ENCODE assay signal across 8 cellular contexts in genomic region chr2:62195421-62196277, GRCh38. TPM values are rescaled to one million over a fixed set of nuclear protein-coding genes. Genes with fewer than 3 reads are reported as not detected.
DNase-seq lines count a peak whose midpoint lies in the region; ATAC-seq and TF ChIP-seq lines count a peak whose summit lies in the region.

Gene B3GNT2, plus strand, starts transcription at chr2:62196115. Its CDS starts 26,106 bp downstream, at chr2:62222221.

- peaks cover 40% of the 10 kb centered on the region for H3K79me2 ChIP-seq in KMS-11 (ENCODE audit: insufficient read depth, low read depth)

- H3K4me3 ChIP-seq in KMS-11 (IDR thresholded peaks at IDR 0.05; ENCODE audit: insufficient read depth, low read depth, low read length), result no peak within 1 kb of the TSS
- H3K4me3 ChIP-seq in adipocyte (ENCODE audit: low read length), result peak within 1 kb of the TSS; percentile 93
- peak within 1 kb of the TSS; percentile 60 to 87 (median 81) for H3K4me3 ChIP-seq in tibial nerve

- H2AFZ ChIP-seq in KMS-11 (ENCODE audit: low read depth), result peak within 1 kb of the TSS; percentile 92

- peak within 1 kb of the TSS; percentile 77 for H3K27ac ChIP-seq in KMS-11
- peak within 1 kb of the TSS; percentile 78 to 92 (median 91) for H3K27ac ChIP-seq in tibial nerve

- H3K36me3 ChIP-seq in KMS-11 (ENCODE audit: insufficient read depth) (no peaks in the 10 kb centered on the region), adipocyte (ENCODE audit: control insufficient read depth, insufficient read depth, low read length, severe bottlenecking) (no peaks in the 10 kb centered on the region), tibial nerve (no peaks in the 10 kb centered on the region)

- H3K4me1 ChIP-seq in KMS-11 (ENCODE audit: low read depth, poor library complexity, severe bottlenecking) (peaks cover 28% of the 10 kb centered on the region), adipocyte (ENCODE audit: control insufficient read depth, insufficient read depth, low read length) (peaks cover 33% of the 10 kb centered on the region), tibial nerve (peaks cover 0 to 37% (median 12%) of the 10 kb centered on the region in 4 donors)

- intact Hi-C loops in cardiac septum (cut with DNase I), result loop anchor here (2.0 to 5.0 kb wide), 6 partner anchors 97 to 273 kb away; no protein-coding TSS in a partner anchor

- H3K27me3 ChIP-seq in KMS-11 (ENCODE audit: insufficient read depth, low read depth), result no peaks in the 10 kb centered on the region
- no peaks in the 10 kb centered on the region for H3K27me3 ChIP-seq in adipocyte (replicated peaks; ENCODE audit: control insufficient read depth, insufficient read depth, low read length)
- no peaks in the 10 kb centered on the region for H3K27me3 ChIP-seq in tibial nerve

- TF ChIP-seq CTCF in KMS-11 (conservative IDR thresholded peaks at IDR 0.05; ENCODE audit: low read depth, low read length), result no peak
- peak in 2 of 5 experiments; percentile 7 to 10 for TF ChIP-seq CTCF in tibial nerve (IDR thresholded peaks at IDR 0.05)

- H3K9me3 ChIP-seq in adipocyte (ENCODE audit: control insufficient read depth, low read length), result no peaks in the 10 kb centered on the region
- H3K9me3 ChIP-seq in tibial nerve, result no peaks in the 10 kb centered on the region

- TF ChIP-seq POLR2A in tibial nerve (IDR thresholded peaks at IDR 0.05), result peak; percentile 35 to 84

- ATAC-seq in GM21576 (IDR thresholded peaks at IDR 0.05; ENCODE audit: unreplicated experiment), result peak; percentile 40

- WGBS in tibial nerve, 2 donors, result 0% methylated on average over 8 to 12 of the region's 70 CpGs

- peak in 1 of 2 donors; percentile 67 for TF ChIP-seq EP300 in tibial nerve (IDR thresholded peaks at IDR 0.05)

- H3K4me2 ChIP-seq in KMS-11, result peak within 1 kb of the TSS; percentile 65

- H4K20me1 ChIP-seq in KMS-11 (ENCODE audit: insufficient read depth), result peaks cover 31% of the 10 kb centered on the region

- H3K9ac ChIP-seq in KMS-11, result peak within 1 kb of the TSS; percentile 84
- peak within 1 kb of the TSS; percentile 92 for H3K9ac ChIP-seq in adipocyte (ENCODE audit: low read length)

- DNase-seq in EH (ENCODE audit: low read depth) (peak; percentile 81), T-helper 1 cell (peak; percentile 68 to 83 (median 79)), adipocyte (ENCODE audit: low read depth) (peak; percentile 91), cardiac septum (ENCODE audit: low spot score) (peak; percentile 95), pons (ENCODE audit: low spot score) (peak; percentile 59), tibial nerve (ENCODE audit: low spot score in 2 of 2) (peak; percentile 68 to 75)

RNA-seq across cellular contexts. Expression of gene B3GNT2, which starts in this region (rescaled TPM):
- 31.2 TPM for total RNA-seq in cardiac septum
- 10 to 100 TPM; 12.6 to 41.9 (median 28.0) TPM for total RNA-seq in tibial nerve
